16 cellular contexts compared by ENCODE assay signal in genomic region chr3:115876860-115877646, GRCh38.
DNase-seq lines count a peak whose midpoint lies in the region; ATAC-seq, FAIRE-seq and TF ChIP-seq lines count a peak whose summit lies in the region.
"Had no signal": no experiment of that assay in that cellular context is flagged by ENCODE, and none has a peak within 500 bp of the region (broad histone marks: within the 10 kb centered on the region; RNA-seq: fewer than 3 reads in every experiment).

No MANE protein-coding gene starts in this region.

- H3K79me2 ChIP-seq in mammary epithelial cell (ENCODE audit: insufficient read depth, low read length) (no peaks in the 10 kb centered on the region), mesendoderm (ENCODE audit: control insufficient read depth, insufficient read depth, low read length) (no peaks in the 10 kb centered on the region)

- no peak overlapping the region for H2BK5ac ChIP-seq in mesendoderm (ENCODE audit: low read length)

- no peak overlapping the region for H3K27ac Mint-ChIP-seq in activated naive CD4-positive, alpha-beta T cell treated with anti-CD3 and anti-CD28 coated beads, Interleukin-2, amount 50 U/mL, for 72 hours
- H3K27ac Mint-ChIP-seq: activated CD4-positive, alpha-beta memory T cell treated with anti-CD3 and anti-CD28 coated beads for 36 hours; immature natural killer cell had no signal

- no peaks in the 10 kb centered on the region for H3K79me1 ChIP-seq in mesendoderm (ENCODE audit: low read length)

- H4K5ac ChIP-seq in mesendoderm (ENCODE audit: low read length): no peak overlapping the region

- no peaks in the 10 kb centered on the region for H3K27me3 ChIP-seq in heart left ventricle
- H3K27me3 ChIP-seq in mammary epithelial cell (ENCODE audit: insufficient read depth, low read length): no peaks in the 10 kb centered on the region
- H3K27me3 ChIP-seq in mesendoderm (ENCODE audit: insufficient read depth, low read length, poor library complexity): no peaks in the 10 kb centered on the region

- H3K36me3 ChIP-seq in heart left ventricle (no peaks in the 10 kb centered on the region), mammary epithelial cell (ENCODE audit: insufficient read depth, low read length) (no peaks in the 10 kb centered on the region), mesendoderm (ENCODE audit: control insufficient read depth, insufficient read depth, low read length) (no peaks in the 10 kb centered on the region), urinary bladder (ENCODE audit: insufficient read depth) (no peaks in the 10 kb centered on the region)

- no peak overlapping the region for H3K4ac ChIP-seq in mesendoderm (ENCODE audit: low read depth, low read length)

- TF ChIP-seq CTCF in heart left ventricle (IDR thresholded peaks at IDR 0.05): no peak
- no peak for TF ChIP-seq CTCF in mammary epithelial cell (conservative IDR thresholded peaks at IDR 0.05 in 1 of 2, IDR thresholded peaks at IDR 0.05 in 1 of 2; ENCODE audit: extremely low read depth in 1 of 2, insufficient read depth in 1 of 2, low read depth in 1 of 2, low read length in 2 of 2)
- no peak for TF ChIP-seq CTCF in RWPE1 (conservative IDR thresholded peaks at IDR 0.05; ENCODE audit: low read depth)

- H3K23ac ChIP-seq in mesendoderm (ENCODE audit: low read length): no peak overlapping the region

- no peak for FAIRE-seq in GM12892 (lab: Jason Lieb, UNC)
- FAIRE-seq: small intestine had no signal

- dilution Hi-C loops in mammary epithelial cell (cut with HindIII; ENCODE audit: low sequenced_read_pairs): no loop called here

- intact Hi-C loops in heart left ventricle (cut with DNase I): no loop called here
- intact Hi-C loops in left ventricle myocardium superior (cut with micrococcal nuclease): no loop called here
- intact Hi-C loops in mammary epithelial cell (cut with micrococcal nuclease): no loop called here

- CTCF ChIA-PET in mammary epithelial cell (lab: Charles Lee; ENCODE audit: low non-redundant PET): no interaction called here
- CTCF ChIA-PET in RWPE1 (lab: Yijun Ruan, JAX): interaction anchor here (0.7 kb wide), 1 partner anchor 1564 kb away, joined by 4 read pairs; no protein-coding TSS in a partner anchor

- WGBS in heart left ventricle, 4 donors: 20 to 29% (median 25%) methylated on average over 8 of the region's 8 CpGs
- 9% methylated on average over 8 of the region's 8 CpGs for WGBS in mammary epithelial cell (ENCODE audit: low coverage, missing lambda C conversion rate)
- WGBS in mesendoderm (ENCODE audit: extremely low coverage, insufficient coverage, low lambda C conversion rate): no CpG with 5 or more reads among the region's 8 CpGs
- 10% methylated on average over 8 of the region's 8 CpGs for WGBS in urinary bladder

- H3K4me1 ChIP-seq in heart left ventricle (peaks cover 0 to 7% (median 0%) of the 10 kb centered on the region in 12 donors), mammary epithelial cell (ENCODE audit: insufficient read depth, low read length) (no peaks in the 10 kb centered on the region), mesendoderm (ENCODE audit: control insufficient read depth, low read depth, low read length) (peaks cover 4% of the 10 kb centered on the region), urinary bladder (ENCODE audit: insufficient read depth) (no peaks in the 10 kb centered on the region)

- H4K8ac ChIP-seq in mesendoderm (ENCODE audit: low read depth, low read length): no peak overlapping the region

- H3K4me2 ChIP-seq in mammary epithelial cell (ENCODE audit: insufficient read depth, low read depth, low read length): peak overlapping the region; percentile 41
- no peak overlapping the region for H3K4me2 ChIP-seq in mesendoderm (ENCODE audit: low read length)

- POLR2A ChIA-PET in RWPE1 (lab: Yijun Ruan, JAX; ENCODE audit: low non-redundant PET): no interaction called here

- H2AFZ ChIP-seq in mammary epithelial cell (ENCODE audit: low read depth, low read length): peak overlapping the region; percentile 54

- H3K9me3 ChIP-seq in heart left ventricle (no peaks in the 10 kb centered on the region), mammary epithelial cell (replicated peaks; ENCODE audit: insufficient read depth, low read length) (no peaks in the 10 kb centered on the region)

- no peak overlapping the region for H3K56ac ChIP-seq in mesendoderm (ENCODE audit: low read length)

- H4K20me1 ChIP-seq in mammary epithelial cell (ENCODE audit: insufficient read depth, low read length): no peaks in the 10 kb centered on the region

- no peak for TF ChIP-seq POLR2A in heart left ventricle (IDR thresholded peaks at IDR 0.05)
- TF ChIP-seq POLR2A in GM12892 (IDR thresholded peaks at IDR 0.05; ENCODE audit: low read depth, low read length): no peak

- in situ Hi-C loops in mammary epithelial cell (cut with MboI; ENCODE audit: low sequenced_read_pairs in 2 of 2): no loop called here

- no peaks in the 10 kb centered on the region for H3K9me3 Mint-ChIP-seq in activated naive CD4-positive, alpha-beta T cell treated with anti-CD3 and anti-CD28 coated beads, Interleukin-2, amount 50 U/mL, for 72 hours
- H3K9me3 Mint-ChIP-seq: activated CD4-positive, alpha-beta memory T cell treated with anti-CD3 and anti-CD28 coated beads for 36 hours; immature natural killer cell had no signal

- H2BK120ac ChIP-seq in mesendoderm (ENCODE audit: low read depth, low read length): no peak overlapping the region

- ATAC-seq in heart left ventricle (no peak), left ventricle myocardium superior (no peak)
- no peak for ATAC-seq in activated naive CD4-positive, alpha-beta T cell treated with anti-CD3 and anti-CD28 coated beads, Interleukin-2, amount 50 U/mL, for 72 hours
- ATAC-seq: Panc1 had no signal

- H2AK5ac ChIP-seq in mesendoderm (ENCODE audit: low read length): no peak overlapping the region

- H3K27ac ChIP-seq in heart left ventricle (no peak overlapping the region), mammary epithelial cell (ENCODE audit: insufficient read depth, low read depth, low read length) (no peak overlapping the region), mesendoderm (ENCODE audit: low read depth, low read length) (no peak overlapping the region), urinary bladder (ENCODE audit: low read depth) (no peak overlapping the region), RWPE1 (no peak overlapping the region)

- DNase-seq in heart left ventricle (no peak), left ventricle myocardium superior (no peak), mammary epithelial cell (no peak), mesendoderm (peak; percentile 35), GM12892 (ENCODE audit: insufficient read length) (no peak), RWPE1 (ENCODE audit: low spot score) (no peak)
- no peak for DNase-seq in activated naive CD4-positive, alpha-beta T cell treated with anti-CD3 and anti-CD28 coated beads, Interleukin-2, amount 50 U/mL, for 72 hours (ENCODE audit: low spot score in 2 of 2)
- DNase-seq: ACHN; activated CD4-positive, alpha-beta memory T cell treated with anti-CD3 and anti-CD28 coated beads for 36 hours; activated effector memory CD4-positive, alpha-beta T cell treated with anti-CD3 and anti-CD28 coated beads, Interleukin-2, amount 50 U/mL, for 16 hours; DMS153; immature natural killer cell; NCI-H2227 treated with DMSO at 0.1 percent for 48 hours; small intestine had no signal

- H3K9ac ChIP-seq in mammary epithelial cell (ENCODE audit: insufficient read depth, low read length) (no peak overlapping the region), mesendoderm (ENCODE audit: low read length) (no peak overlapping the region)

- no TSS peak for BruUV-seq in mammary epithelial cell (replicated peaks; lab: Mats Ljungman, UMichigan)

- H3K4me3 ChIP-seq in heart left ventricle (peak overlapping the region in 7 of 12 donors; percentile 5 to 47 (median 27)), mammary epithelial cell (replicated peaks in 1 of 3; ENCODE audit: insufficient read depth in 1 of 3, low read depth in 2 of 3, low read length in 3 of 3) (no peak overlapping the region), mesendoderm (ENCODE audit: low read length) (no peak overlapping the region), urinary bladder (ENCODE audit: low read depth, low read length) (peak overlapping the region; percentile 28)

- no peaks in the 10 kb centered on the region for H3K36me3 Mint-ChIP-seq in activated naive CD4-positive, alpha-beta T cell treated with anti-CD3 and anti-CD28 coated beads, Interleukin-2, amount 50 U/mL, for 72 hours
- H3K36me3 Mint-ChIP-seq: activated CD4-positive, alpha-beta memory T cell treated with anti-CD3 and anti-CD28 coated beads for 36 hours had no signal

- no peak overlapping the region for H3K18ac ChIP-seq in mesendoderm (ENCODE audit: low read length)

- H2BK15ac ChIP-seq in mesendoderm (replicated peaks; ENCODE audit: low read depth): no peak overlapping the region

Comparison
In these comparisons a context has a peak if more than half of its experiments do, and no peak if none do; other contexts are left out.
1. H3K4me3 ChIP-seq: peak in heart left ventricle (7 of 12) and urinary bladder (single experiment); none in mammary epithelial cell (0 of 3) and mesendoderm (single experiment).